20 cellular contexts compared by ENCODE assay signal in the genomic region with DNA sequence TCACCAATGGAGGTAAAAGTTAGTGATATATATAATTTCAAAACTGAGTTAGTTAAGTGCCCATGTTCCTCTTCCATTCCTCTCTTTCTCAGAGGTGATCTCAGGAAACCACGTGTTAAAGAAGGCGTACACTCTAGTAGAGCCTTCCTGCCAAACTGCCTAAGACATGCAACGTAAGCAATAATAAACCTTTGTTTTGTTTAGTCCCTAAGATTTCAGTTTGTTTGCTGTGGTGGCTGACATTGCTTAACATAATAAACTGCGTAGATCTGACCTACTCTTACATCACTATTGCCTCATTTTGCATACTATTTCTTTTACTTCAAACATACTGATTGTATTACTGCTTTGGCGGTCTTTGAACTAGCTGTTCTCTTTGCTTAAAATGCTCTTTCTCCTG.
DNase-seq lines count a peak whose midpoint lies in the region; ATAC-seq and TF ChIP-seq lines count a peak whose summit lies in the region.
"Had no signal": no experiment of that assay in that cellular context is flagged by ENCODE, and none has a peak within 500 bp of the region (broad histone marks: within the 10 kb centered on the region; RNA-seq: fewer than 3 reads in every experiment).

No MANE protein-coding gene starts in this region.

- WGBS in mammary epithelial cell (ENCODE audit: low coverage, missing lambda C conversion rate), result 95% methylated on average over 5 of the region's 5 CpGs

- CTCF ChIA-PET in MCF 10A (lab: Yijun Ruan, JAX) (no interaction called here), mammary epithelial cell (lab: Charles Lee; ENCODE audit: low non-redundant PET) (no interaction called here)

- no peaks in the 10 kb centered on the region for H4K20me1 ChIP-seq in mammary epithelial cell (ENCODE audit: insufficient read depth, low read length)

- TF ChIP-seq CTCF in MCF 10A (IDR thresholded peaks at IDR 0.05; ENCODE audit: unreplicated experiment), result no peak
- TF ChIP-seq CTCF in mammary epithelial cell (conservative IDR thresholded peaks at IDR 0.05 in 1 of 2, IDR thresholded peaks at IDR 0.05 in 1 of 2; ENCODE audit: extremely low read depth in 1 of 2, insufficient read depth in 1 of 2, low read depth in 1 of 2, low read length in 2 of 2), result no peak
- no peak for TF ChIP-seq CTCF in fibroblast of villous mesenchyme (IDR thresholded peaks at IDR 0.05; ENCODE audit: insufficient read depth, low read depth, low read length)
- TF ChIP-seq CTCF in upper lobe of right lung (IDR thresholded peaks at IDR 0.05), result no peak

- H3K27me3 ChIP-seq in mammary epithelial cell (ENCODE audit: insufficient read depth, low read length) (no peaks in the 10 kb centered on the region), upper lobe of right lung (no peaks in the 10 kb centered on the region)
- H3K27me3 ChIP-seq: MG63 had no signal

- H3K4me2 ChIP-seq in mammary epithelial cell (ENCODE audit: insufficient read depth, low read depth, low read length), result no peak overlapping the region
- H3K4me2 ChIP-seq: GM23338 had no signal

- in situ Hi-C loops in mammary epithelial cell (cut with MboI; ENCODE audit: low sequenced_read_pairs in 2 of 2), result no loop called here

- no peak overlapping the region for H3K27ac Mint-ChIP-seq in MCF 10A (ENCODE audit: low read depth, unreplicated experiment)
- H3K27ac Mint-ChIP-seq: GM23338 had no signal

- H3K4me1 Mint-ChIP-seq in MCF 10A (ENCODE audit: insufficient read depth, unreplicated experiment), result peaks cover 13% of the 10 kb centered on the region
- H3K4me1 Mint-ChIP-seq: GM23338, IgD-negative memory B cell had no signal

- intact Hi-C loops in MCF 10A (cut with micrococcal nuclease), result no loop called here
- intact Hi-C loops in mammary epithelial cell (cut with micrococcal nuclease), result no loop called here
- intact Hi-C loops in upper lobe of right lung (cut with DNase I), result no loop called here

- ATAC-seq in upper lobe of right lung, result peak; percentile 55
- no peak for ATAC-seq in GM18861 (IDR thresholded peaks at IDR 0.05; ENCODE audit: unreplicated experiment)
- no peak for ATAC-seq in HG02678 (IDR thresholded peaks at IDR 0.05; ENCODE audit: unreplicated experiment)
- ATAC-seq: GM23338, PC-3 had no signal

- POLR2A ChIA-PET in MCF 10A (lab: Yijun Ruan, JAX), result no interaction called here

- no peaks in the 10 kb centered on the region for H3K9me3 Mint-ChIP-seq in MCF 10A (ENCODE audit: unreplicated experiment)
- H3K9me3 Mint-ChIP-seq: GM23338, IgD-negative memory B cell had no signal

- no peak overlapping the region for H2AFZ ChIP-seq in mammary epithelial cell (ENCODE audit: low read depth, low read length)
- H2AFZ ChIP-seq: GM23338 had no signal

- H3K9me3 ChIP-seq in mammary epithelial cell (replicated peaks; ENCODE audit: insufficient read depth, low read length) (no peaks in the 10 kb centered on the region), upper lobe of right lung (no peaks in the 10 kb centered on the region)
- H3K9me3 ChIP-seq: MG63 had no signal

- H3K36me3 ChIP-seq in mammary epithelial cell (ENCODE audit: insufficient read depth, low read length) (no peaks in the 10 kb centered on the region), upper lobe of right lung (no peaks in the 10 kb centered on the region)
- H3K36me3 ChIP-seq: MG63 had no signal

- DNase-seq in MCF 10A (ENCODE audit: unreplicated experiment), result peak; percentile 22
- DNase-seq in mammary epithelial cell, result no peak
- DNase-seq in amniotic epithelial cell (ENCODE audit: low read depth), result peak; percentile 10
- DNase-seq in fibroblast of villous mesenchyme (ENCODE audit: low read depth), result peak; percentile 19
- no peak for DNase-seq in upper lobe of right lung
- no peak for DNase-seq in NCI-H446 treated with DMSO at 0.1 percent for 48 hours (lab: John Stamatoyannopoulos, UW)
- DNase-seq: EL, HCEC 1CT, Karpas-422, MG63, NCI-H2081 treated with DMSO at 0.1 percent for 48 hours, NCI-H446, NCI-H526 treated with DMSO at 0.1 percent for 48 hours, PC-3, Right ventricle myocardium superior had no signal

- dilution Hi-C loops in mammary epithelial cell (cut with HindIII; ENCODE audit: low sequenced_read_pairs), result no loop called here

- no peak overlapping the region for H3K4me3 ChIP-seq in mammary epithelial cell (replicated peaks in 1 of 3; ENCODE audit: insufficient read depth in 1 of 3, low read depth in 2 of 3, low read length in 3 of 3)
- no peak overlapping the region for H3K4me3 ChIP-seq in fibroblast of villous mesenchyme (ENCODE audit: low read depth, low read length)
- H3K4me3 ChIP-seq in upper lobe of right lung, result no peak overlapping the region
- H3K4me3 ChIP-seq: GM23338, MG63 had no signal

- no peaks in the 10 kb centered on the region for H3K27me3 Mint-ChIP-seq in MCF 10A (ENCODE audit: insufficient read depth, unreplicated experiment)
- H3K27me3 Mint-ChIP-seq: IgD-negative memory B cell had no signal

- BruUV-seq in MCF 10A (replicated peaks; lab: Mats Ljungman, UMichigan), result no TSS peak
- BruUV-seq in mammary epithelial cell (replicated peaks; lab: Mats Ljungman, UMichigan), result no TSS peak

- H3K79me2 ChIP-seq in mammary epithelial cell (ENCODE audit: insufficient read depth, low read length), result no peaks in the 10 kb centered on the region

- no peak overlapping the region for H3K27ac ChIP-seq in mammary epithelial cell (ENCODE audit: insufficient read depth, low read depth, low read length)
- no peak overlapping the region for H3K27ac ChIP-seq in upper lobe of right lung
- H3K27ac ChIP-seq: C4-2B had no signal

- no peak overlapping the region for H3K4me3 Mint-ChIP-seq in MCF 10A (ENCODE audit: unreplicated experiment)
- H3K4me3 Mint-ChIP-seq: GM23338, IgD-negative memory B cell had no signal

- no peak overlapping the region for H3K9ac ChIP-seq in mammary epithelial cell (ENCODE audit: insufficient read depth, low read length)

- no peaks in the 10 kb centered on the region for H3K4me1 ChIP-seq in mammary epithelial cell (ENCODE audit: insufficient read depth, low read length)
- no peaks in the 10 kb centered on the region for H3K4me1 ChIP-seq in upper lobe of right lung

- peaks cover 5% of the 10 kb centered on the region for H3K36me3 Mint-ChIP-seq in MCF 10A (ENCODE audit: insufficient read depth, unreplicated experiment)

Comparison
In these comparisons a context has a peak if more than half of its experiments do, and no peak if none do; other contexts are left out.
1. DNase-seq: peak in MCF 10A (single experiment), amniotic epithelial cell (single experiment) and fibroblast of villous mesenchyme (single experiment); none in mammary epithelial cell (single experiment), upper lobe of right lung (single experiment) and NCI-H446 treated with DMSO at 0.1 percent for 48 hours (single experiment).